ENCODE assay signal across 1 cellular context in genomic region chr10:69242037-69242843, GRCh38.
TF ChIP-seq lines count a peak whose summit lies in the region.

No MANE protein-coding gene starts in this region.

TF ChIP-seq in K562, 482 proteins besides CTCF, POLR2A, EP300 and RAD21 (continued from another document):
- TF ChIP-seq, protein P1, sequence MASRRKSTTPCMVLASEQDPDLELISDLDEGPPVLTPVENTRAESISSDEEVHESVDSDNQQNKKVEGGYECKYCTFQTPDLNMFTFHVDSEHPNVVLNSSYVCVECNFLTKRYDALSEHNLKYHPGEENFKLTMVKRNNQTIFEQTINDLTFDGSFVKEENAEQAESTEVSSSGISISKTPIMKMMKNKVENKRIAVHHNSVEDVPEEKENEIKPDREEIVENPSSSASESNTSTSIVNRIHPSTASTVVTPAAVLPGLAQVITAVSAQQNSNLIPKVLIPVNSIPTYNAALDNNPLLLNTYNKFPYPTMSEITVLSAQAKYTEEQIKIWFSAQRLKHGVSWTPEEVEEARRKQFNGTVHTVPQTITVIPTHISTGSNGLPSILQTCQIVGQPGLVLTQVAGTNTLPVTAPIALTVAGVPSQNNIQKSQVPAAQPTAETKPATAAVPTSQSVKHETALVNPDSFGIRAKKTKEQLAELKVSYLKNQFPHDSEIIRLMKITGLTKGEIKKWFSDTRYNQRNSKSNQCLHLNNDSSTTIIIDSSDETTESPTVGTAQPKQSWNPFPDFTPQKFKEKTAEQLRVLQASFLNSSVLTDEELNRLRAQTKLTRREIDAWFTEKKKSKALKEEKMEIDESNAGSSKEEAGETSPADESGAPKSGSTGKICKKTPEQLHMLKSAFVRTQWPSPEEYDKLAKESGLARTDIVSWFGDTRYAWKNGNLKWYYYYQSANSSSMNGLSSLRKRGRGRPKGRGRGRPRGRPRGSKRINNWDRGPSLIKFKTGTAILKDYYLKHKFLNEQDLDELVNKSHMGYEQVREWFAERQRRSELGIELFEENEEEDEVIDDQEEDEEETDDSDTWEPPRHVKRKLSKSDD (conservative IDR thresholded peaks at IDR 0.05; ENCODE audit: low read length), result no peak
TF ChIP-seq in K562: peak in this region for 16.
